In the genomic region with DNA sequence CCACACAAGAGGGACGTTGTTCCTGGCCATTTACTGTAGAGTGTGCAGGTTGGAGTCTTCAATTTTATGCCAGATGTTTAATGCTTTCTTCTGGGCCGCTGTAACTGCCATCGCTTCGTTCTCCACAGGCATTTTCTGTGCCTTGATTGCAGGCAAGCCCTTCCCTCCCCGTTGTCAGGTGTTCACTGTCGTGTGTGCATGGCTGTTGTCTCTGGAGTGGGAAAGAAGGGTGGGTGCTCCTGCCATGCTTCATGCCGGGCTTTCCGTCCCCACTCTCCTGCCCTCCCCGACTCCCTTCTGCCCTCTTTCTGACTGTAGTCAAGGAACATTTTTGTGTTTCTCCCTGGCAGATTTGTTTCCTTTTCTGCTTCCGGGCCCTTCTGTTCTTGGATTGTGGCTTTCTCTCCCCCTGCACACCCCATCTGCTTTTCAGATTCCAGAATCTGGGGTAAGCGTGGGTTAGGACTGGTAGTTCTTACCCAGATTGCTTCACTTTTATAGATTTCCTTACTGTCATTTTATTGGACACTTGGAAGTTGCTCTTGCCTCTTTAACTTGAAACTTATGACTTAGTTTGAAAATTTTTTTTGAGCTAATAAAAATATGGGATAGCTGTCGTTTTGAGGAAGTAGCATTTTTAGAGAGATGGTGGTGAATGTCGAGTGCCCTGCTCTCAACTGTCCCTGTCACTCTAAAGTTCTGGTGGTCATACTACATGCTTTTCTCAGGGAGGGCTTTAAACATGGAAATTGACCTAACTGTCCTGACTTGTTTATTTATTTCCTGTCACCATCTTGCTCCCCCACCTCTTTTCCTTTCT, we compare ENCODE assay signal across 1 cellular context.
TF ChIP-seq lines count a peak whose summit lies in the region.

No MANE protein-coding gene starts in this region.

TF ChIP-seq in GM23338, 12 proteins besides CTCF, POLR2A, EP300 and RAD21:
- TF ChIP-seq, protein P1, sequence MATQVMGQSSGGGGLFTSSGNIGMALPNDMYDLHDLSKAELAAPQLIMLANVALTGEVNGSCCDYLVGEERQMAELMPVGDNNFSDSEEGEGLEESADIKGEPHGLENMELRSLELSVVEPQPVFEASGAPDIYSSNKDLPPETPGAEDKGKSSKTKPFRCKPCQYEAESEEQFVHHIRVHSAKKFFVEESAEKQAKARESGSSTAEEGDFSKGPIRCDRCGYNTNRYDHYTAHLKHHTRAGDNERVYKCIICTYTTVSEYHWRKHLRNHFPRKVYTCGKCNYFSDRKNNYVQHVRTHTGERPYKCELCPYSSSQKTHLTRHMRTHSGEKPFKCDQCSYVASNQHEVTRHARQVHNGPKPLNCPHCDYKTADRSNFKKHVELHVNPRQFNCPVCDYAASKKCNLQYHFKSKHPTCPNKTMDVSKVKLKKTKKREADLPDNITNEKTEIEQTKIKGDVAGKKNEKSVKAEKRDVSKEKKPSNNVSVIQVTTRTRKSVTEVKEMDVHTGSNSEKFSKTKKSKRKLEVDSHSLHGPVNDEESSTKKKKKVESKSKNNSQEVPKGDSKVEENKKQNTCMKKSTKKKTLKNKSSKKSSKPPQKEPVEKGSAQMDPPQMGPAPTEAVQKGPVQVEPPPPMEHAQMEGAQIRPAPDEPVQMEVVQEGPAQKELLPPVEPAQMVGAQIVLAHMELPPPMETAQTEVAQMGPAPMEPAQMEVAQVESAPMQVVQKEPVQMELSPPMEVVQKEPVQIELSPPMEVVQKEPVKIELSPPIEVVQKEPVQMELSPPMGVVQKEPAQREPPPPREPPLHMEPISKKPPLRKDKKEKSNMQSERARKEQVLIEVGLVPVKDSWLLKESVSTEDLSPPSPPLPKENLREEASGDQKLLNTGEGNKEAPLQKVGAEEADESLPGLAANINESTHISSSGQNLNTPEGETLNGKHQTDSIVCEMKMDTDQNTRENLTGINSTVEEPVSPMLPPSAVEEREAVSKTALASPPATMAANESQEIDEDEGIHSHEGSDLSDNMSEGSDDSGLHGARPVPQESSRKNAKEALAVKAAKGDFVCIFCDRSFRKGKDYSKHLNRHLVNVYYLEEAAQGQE (IDR thresholded peaks at IDR 0.05; ENCODE audit: unreplicated experiment): no peak
- TF ChIP-seq NANOG (IDR thresholded peaks at IDR 0.05; ENCODE audit: borderline replicate concordance): no peak
- TF ChIP-seq, protein P2, sequence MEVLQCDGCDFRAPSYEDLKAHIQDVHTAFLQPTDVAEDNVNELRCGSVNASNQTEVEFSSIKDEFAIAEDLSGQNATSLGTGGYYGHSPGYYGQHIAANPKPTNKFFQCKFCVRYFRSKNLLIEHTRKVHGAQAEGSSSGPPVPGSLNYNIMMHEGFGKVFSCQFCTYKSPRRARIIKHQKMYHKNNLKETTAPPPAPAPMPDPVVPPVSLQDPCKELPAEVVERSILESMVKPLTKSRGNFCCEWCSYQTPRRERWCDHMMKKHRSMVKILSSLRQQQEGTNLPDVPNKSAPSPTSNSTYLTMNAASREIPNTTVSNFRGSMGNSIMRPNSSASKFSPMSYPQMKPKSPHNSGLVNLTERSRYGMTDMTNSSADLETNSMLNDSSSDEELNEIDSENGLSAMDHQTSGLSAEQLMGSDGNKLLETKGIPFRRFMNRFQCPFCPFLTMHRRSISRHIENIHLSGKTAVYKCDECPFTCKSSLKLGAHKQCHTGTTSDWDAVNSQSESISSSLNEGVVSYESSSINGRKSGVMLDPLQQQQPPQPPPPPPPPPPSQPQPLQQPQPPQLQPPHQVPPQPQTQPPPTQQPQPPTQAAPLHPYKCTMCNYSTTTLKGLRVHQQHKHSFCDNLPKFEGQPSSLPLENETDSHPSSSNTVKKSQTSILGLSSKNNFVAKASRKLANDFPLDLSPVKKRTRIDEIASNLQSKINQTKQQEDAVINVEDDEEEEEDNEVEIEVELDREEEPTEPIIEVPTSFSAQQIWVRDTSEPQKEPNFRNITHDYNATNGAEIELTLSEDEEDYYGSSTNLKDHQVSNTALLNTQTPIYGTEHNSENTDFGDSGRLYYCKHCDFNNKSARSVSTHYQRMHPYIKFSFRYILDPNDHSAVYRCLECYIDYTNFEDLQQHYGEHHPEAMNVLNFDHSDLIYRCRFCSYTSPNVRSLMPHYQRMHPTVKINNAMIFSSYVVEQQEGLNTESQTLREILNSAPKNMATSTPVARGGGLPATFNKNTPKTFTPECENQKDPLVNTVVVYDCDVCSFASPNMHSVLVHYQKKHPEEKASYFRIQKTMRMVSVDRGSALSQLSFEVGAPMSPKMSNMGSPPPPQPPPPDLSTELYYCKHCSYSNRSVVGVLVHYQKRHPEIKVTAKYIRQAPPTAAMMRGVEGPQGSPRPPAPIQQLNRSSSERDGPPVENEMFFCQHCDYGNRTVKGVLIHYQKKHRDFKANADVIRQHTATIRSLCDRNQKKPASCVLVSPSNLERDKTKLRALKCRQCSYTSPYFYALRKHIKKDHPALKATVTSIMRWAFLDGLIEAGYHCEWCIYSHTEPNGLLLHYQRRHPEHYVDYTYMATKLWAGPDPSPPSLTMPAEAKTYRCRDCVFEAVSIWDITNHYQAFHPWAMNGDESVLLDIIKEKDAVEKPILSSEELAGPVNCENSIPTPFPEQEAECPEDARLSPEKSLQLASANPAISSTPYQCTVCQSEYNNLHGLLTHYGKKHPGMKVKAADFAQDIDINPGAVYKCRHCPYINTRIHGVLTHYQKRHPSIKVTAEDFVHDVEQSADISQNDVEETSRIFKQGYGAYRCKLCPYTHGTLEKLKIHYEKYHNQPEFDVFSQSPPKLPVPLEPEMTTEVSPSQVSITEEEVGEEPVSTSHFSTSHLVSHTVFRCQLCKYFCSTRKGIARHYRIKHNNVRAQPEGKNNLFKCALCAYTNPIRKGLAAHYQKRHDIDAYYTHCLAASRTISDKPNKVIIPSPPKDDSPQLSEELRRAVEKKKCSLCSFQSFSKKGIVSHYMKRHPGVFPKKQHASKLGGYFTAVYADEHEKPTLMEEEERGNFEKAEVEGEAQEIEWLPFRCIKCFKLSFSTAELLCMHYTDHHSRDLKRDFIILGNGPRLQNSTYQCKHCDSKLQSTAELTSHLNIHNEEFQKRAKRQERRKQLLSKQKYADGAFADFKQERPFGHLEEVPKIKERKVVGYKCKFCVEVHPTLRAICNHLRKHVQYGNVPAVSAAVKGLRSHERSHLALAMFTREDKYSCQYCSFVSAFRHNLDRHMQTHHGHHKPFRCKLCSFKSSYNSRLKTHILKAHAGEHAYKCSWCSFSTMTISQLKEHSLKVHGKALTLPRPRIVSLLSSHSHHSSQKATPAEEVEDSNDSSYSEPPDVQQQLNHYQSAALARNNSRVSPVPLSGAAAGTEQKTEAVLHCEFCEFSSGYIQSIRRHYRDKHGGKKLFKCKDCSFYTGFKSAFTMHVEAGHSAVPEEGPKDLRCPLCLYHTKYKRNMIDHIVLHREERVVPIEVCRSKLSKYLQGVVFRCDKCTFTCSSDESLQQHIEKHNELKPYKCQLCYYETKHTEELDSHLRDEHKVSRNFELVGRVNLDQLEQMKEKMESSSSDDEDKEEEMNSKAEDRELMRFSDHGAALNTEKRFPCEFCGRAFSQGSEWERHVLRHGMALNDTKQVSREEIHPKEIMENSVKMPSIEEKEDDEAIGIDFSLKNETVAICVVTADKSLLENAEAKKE (CRISPR knock-in tag; IDR thresholded peaks at IDR 0.05): no peak
